In the genomic region with DNA sequence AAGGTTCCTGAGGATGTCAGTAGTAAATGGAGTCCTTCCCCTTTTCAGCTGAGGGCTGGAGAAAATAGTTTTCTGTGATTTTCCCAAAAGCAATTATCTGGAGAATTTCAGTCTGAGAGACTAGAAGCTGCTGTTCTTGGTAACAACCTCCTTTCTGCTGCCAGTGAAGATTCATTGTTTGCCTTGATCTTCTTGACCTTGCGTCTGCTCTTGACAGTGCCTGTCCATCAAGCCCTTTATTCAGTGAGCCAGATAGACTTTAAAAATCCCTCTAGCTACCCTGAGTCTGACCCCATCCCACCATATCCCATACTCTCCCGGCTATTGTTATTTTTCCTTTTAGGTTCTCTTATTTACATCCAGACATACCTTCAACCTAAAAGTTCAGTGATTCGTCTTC, we compare ENCODE assay signal across 20 cellular contexts.
DNase-seq lines count a peak whose midpoint lies in the region; ATAC-seq, FAIRE-seq and TF ChIP-seq lines count a peak whose summit lies in the region.
"Had no signal": no experiment of that assay in that cellular context is flagged by ENCODE, and none has a peak within 500 bp of the region (broad histone marks: within the 10 kb centered on the region; RNA-seq: fewer than 3 reads in every experiment).

No MANE protein-coding gene starts in this region.

- no peaks in the 10 kb centered on the region for H3K79me2 ChIP-seq in K562 (ENCODE audit: control insufficient read depth, insufficient read depth, low read length)

- no peaks in the 10 kb centered on the region; the same call in 1 of the 2 replicates for H3K36me3 ChIP-seq in Caco-2 (ENCODE audit: control insufficient read depth, insufficient read depth, low read length)
- peaks cover 3% of the 10 kb centered on the region; the same call in 1 of the 3 replicates for H3K36me3 ChIP-seq in K562 (ENCODE audit: control insufficient read depth, insufficient read depth, low read length)
- H3K36me3 ChIP-seq: BE2C had no signal

- H3K4me3 Mint-ChIP-seq in Caco-2 (ENCODE audit: unreplicated experiment): no peak overlapping the region
- H3K4me3 Mint-ChIP-seq in osteocyte (ENCODE audit: unreplicated experiment): no peak overlapping the region

- TF ChIP-seq RAD21 in K562 (CRISPR knock-in tag; conservative IDR thresholded peaks at IDR 0.05 in 1 of 2, IDR thresholded peaks at IDR 0.05 in 1 of 2): no peak

- H3K9ac ChIP-seq in K562 (ENCODE audit: insufficient read depth in 1 of 2, low read depth in 2 of 2, low read length in 2 of 2): no peak overlapping the region
- H3K9ac ChIP-seq: GM23248 had no signal

- H3K4me1 ChIP-seq in Caco-2 (peaks cover 41% of the 10 kb centered on the region), K562 (replicated peaks in 1 of 2; ENCODE audit: control insufficient read depth in 2 of 2, insufficient read depth in 2 of 2, low read length in 2 of 2) (peaks cover 0 to 12% of the 10 kb centered on the region in 2 experiments; a peak in 4 of 5 replicates)
- H3K4me1 ChIP-seq: BE2C had no signal

- H3K36me3 Mint-ChIP-seq in Caco-2 (ENCODE audit: insufficient read depth, unreplicated experiment): peaks cover 17% of the 10 kb centered on the region
- peaks cover 51% of the 10 kb centered on the region for H3K36me3 Mint-ChIP-seq in osteocyte (ENCODE audit: unreplicated experiment)

- no peak for ATAC-seq in K562
- no peak for ATAC-seq in activated CD4-positive, CD25-positive, alpha-beta regulatory T cell treated with anti-CD3 and anti-CD28 coated beads, Interleukin-2, amount 50 U/mL, for 24 hours
- ATAC-seq in SK-N-SH treated with all-trans-retinoic acid at 6 μM for 48 hours: no peak
- ATAC-seq: GM12878, HepG2 had no signal

- H3K4me1 Mint-ChIP-seq in Caco-2 (ENCODE audit: low read depth, unreplicated experiment) (peaks cover 48% of the 10 kb centered on the region), osteocyte (ENCODE audit: unreplicated experiment) (peaks cover 74% of the 10 kb centered on the region)

- CTCF ChIA-PET in Caco-2 (lab: Charles Lee): interaction anchor here (0.6 kb wide), 1 partner anchor 317 kb away, joined by 3 read pairs; no protein-coding TSS in a partner anchor
- CTCF ChIA-PET in K562 (lab: Yijun Ruan, JAX; ENCODE audit: low intra/inter-chr PET ratio): no interaction called here

- intact Hi-C loops in Caco-2 (cut with micrococcal nuclease; ENCODE audit: unreplicated experiment) (no loop called here), K562 (cut with micrococcal nuclease) (no loop called here)

- 70% methylated on average over 3 of the region's 3 CpGs for WGBS in K562 (ENCODE audit: insufficient coverage, low coverage, missing lambda C conversion rate)

- no peaks in the 10 kb centered on the region for H3K27me3 Mint-ChIP-seq in Caco-2 (ENCODE audit: insufficient read depth, unreplicated experiment)
- no peaks in the 10 kb centered on the region for H3K27me3 Mint-ChIP-seq in osteocyte (ENCODE audit: unreplicated experiment)
- H3K27me3 Mint-ChIP-seq: CD4-positive, alpha-beta memory T cell had no signal

- H3K4me2 ChIP-seq in K562 (ENCODE audit: insufficient read depth, low read length): no peak overlapping the region
- H3K4me2 ChIP-seq: PC-9 had no signal

- FAIRE-seq in K562 (lab: Jason Lieb, UNC) (peak; percentile 60), HTR-8/SVneo (lab: Jason Lieb, UNC) (no peak)
- FAIRE-seq: GM12878, HepG2 had no signal

- H4K20me1 ChIP-seq in K562 (replicated peaks; ENCODE audit: control insufficient read depth, insufficient read depth, low read length): no peaks in the 10 kb centered on the region

- H3K9me1 ChIP-seq in K562 (ENCODE audit: control insufficient read depth, insufficient read depth, low read length): no peaks in the 10 kb centered on the region

- in situ Hi-C loops in K562 (cut with MboI): no loop called here

- no peak for TF ChIP-seq EP300 in K562 (IDR thresholded peaks at IDR 0.05; ENCODE audit: low read length)

- TF ChIP-seq POLR2A in K562 (conservative IDR thresholded peaks at IDR 0.05): no peak

- no peaks in the 10 kb centered on the region for H3K9me3 ChIP-seq in Caco-2
- H3K9me3 ChIP-seq in K562 (replicated peaks; ENCODE audit: control insufficient read depth, insufficient read depth, low read depth, low read length): 0 out of 2 replicates have a peak, but pooled peaks cover 2% of the 10 kb centered on the region
- H3K9me3 ChIP-seq: BE2C had no signal

- TF ChIP-seq CTCF in Caco-2 (IDR thresholded peaks at IDR 0.05; ENCODE audit: insufficient read depth in 1 of 2, low read depth in 1 of 2, low read length in 1 of 2, severe bottlenecking in 1 of 2, unreplicated experiment in 1 of 2) (no peak), K562 (IDR thresholded peaks at IDR 0.05 in 2 of 3, conservative IDR thresholded peaks at IDR 0.05 in 1 of 3; ENCODE audit: insufficient read depth in 2 of 3, low read depth in 1 of 3, low read length in 3 of 3) (no peak), osteocyte (IDR thresholded peaks at IDR 0.05) (no peak)

- H3K9me3 Mint-ChIP-seq in Caco-2 (ENCODE audit: unreplicated experiment) (no peaks in the 10 kb centered on the region), osteocyte (ENCODE audit: unreplicated experiment) (no peaks in the 10 kb centered on the region)
- H3K9me3 Mint-ChIP-seq: CD4-positive, alpha-beta memory T cell had no signal

- BruUV-seq in Caco-2 (replicated peaks; lab: Mats Ljungman, UMichigan): no TSS peak
- no TSS peak for BruUV-seq in K562 (replicated peaks; lab: Mats Ljungman, UMichigan)

- DNase-seq in Caco-2 (no peak), NCI-H2227 (lab: John Stamatoyannopoulos, UW; ENCODE audit: unreplicated experiment) (peak; percentile 79), K562 (ENCODE audit: extremely low read depth in 1 of 4, low spot score in 3 of 4) (no peak), osteocyte (ENCODE audit: extremely low spot score, unreplicated experiment) (no peak), HTR-8/SVneo (ENCODE audit: insufficient read length, low spot score) (no peak)
- DNase-seq in effector CD4-positive, alpha-beta T cell: no peak
- DNase-seq: BE2C; CD4-positive, alpha-beta memory T cell; DMS53; EL; GM23248; KG1; MV-4-11; NCI-H187 treated with DMSO at 0.1 percent for 48 hours; NCI-H526; PC-9 had no signal

- H3K27ac Mint-ChIP-seq in Caco-2 (ENCODE audit: unreplicated experiment) (peak overlapping the region; percentile 42), osteocyte (ENCODE audit: unreplicated experiment) (peak overlapping the region; percentile 79)

- H3K27me3 ChIP-seq in Caco-2 (replicated peaks; ENCODE audit: control insufficient read depth, insufficient read depth, low read length) (no peaks in the 10 kb centered on the region), K562 (ENCODE audit: control insufficient read depth in 2 of 2, insufficient read depth in 2 of 2, low read length in 2 of 2) (no peaks in the 10 kb centered on the region)

- H3K4me3 ChIP-seq in Caco-2 (ENCODE audit: low read depth, low read length) (no peak overlapping the region), K562 (no peak overlapping the region)
- H3K4me3 ChIP-seq: GM12878, GM23248, PC-9 had no signal

- H3K27ac ChIP-seq in K562 (ENCODE audit: extremely low read depth, low read depth, low read length): no peak overlapping the region
- H3K27ac ChIP-seq: GM23248, PC-9 had no signal

- POLR2A ChIA-PET in Caco-2 (lab: Charles Lee) (no interaction called here), K562 (lab: Yijun Ruan, JAX) (interaction anchor here (0.6 kb wide), 1 partner anchor 189 kb away, joined by 3 read pairs; no protein-coding TSS in a partner anchor)

- no peak overlapping the region for H2AFZ ChIP-seq in K562 (ENCODE audit: low read depth, low read length)
- H2AFZ ChIP-seq: GM23248, PC-9 had no signal

TF ChIP-seq in K562, 482 proteins besides CTCF, POLR2A, EP300 and RAD21 (continues in another document):
- TF ChIP-seq KLF1 (tag; IDR thresholded peaks at IDR 0.05): no peak
- no peak for TF ChIP-seq HMGN3 (IDR thresholded peaks at IDR 0.05; ENCODE audit: borderline replicate concordance, extremely low read depth, insufficient read length, low read depth, low read length)
- TF ChIP-seq MYNN (IDR thresholded peaks at IDR 0.05): no peak
- TF ChIP-seq MYNN (CRISPR knock-in tag; IDR thresholded peaks at IDR 0.05): no peak
- TF ChIP-seq PKNOX1 (IDR thresholded peaks at IDR 0.05): peak; percentile 65; the same call in 1 of the 2 replicates
- no peak for TF ChIP-seq ATF7 (IDR thresholded peaks at IDR 0.05)
- TF ChIP-seq NR4A1 (CRISPR knock-in tag; IDR thresholded peaks at IDR 0.05): no peak
- TF ChIP-seq NR4A1 (tag; IDR thresholded peaks at IDR 0.05): no peak
- no peak for TF ChIP-seq POLR2AphosphoS2 (IDR thresholded peaks at IDR 0.05; ENCODE audit: low read length)
- TF ChIP-seq ZKSCAN3 (CRISPR knock-in tag; IDR thresholded peaks at IDR 0.05): no peak

TF ChIP-seq in SK-N-SH treated with all-trans-retinoic acid at 6 μM for 48 hours, 23 proteins besides CTCF, POLR2A, EP300 and RAD21:
- TF ChIP-seq ESRRG (CRISPR knock-in tag; IDR thresholded peaks at IDR 0.05) (no peak), PPARA (CRISPR knock-in tag; IDR thresholded peaks at IDR 0.05; ENCODE audit: borderline replicate concordance) (no peak), TCF4 (CRISPR knock-in tag; IDR thresholded peaks at IDR 0.05; ENCODE audit: borderline replicate concordance) (no peak), ZFP30 (CRISPR knock-in tag; IDR thresholded peaks at IDR 0.05) (no peak), TOX (CRISPR knock-in tag; IDR thresholded peaks at IDR 0.05; ENCODE audit: borderline replicate concordance) (no peak), ZNF8 (CRISPR knock-in tag; IDR thresholded peaks at IDR 0.05) (no peak), SNAI2 (CRISPR knock-in tag; IDR thresholded peaks at IDR 0.05) (no peak), CSDC2 (CRISPR knock-in tag; IDR thresholded peaks at IDR 0.05) (no peak), ZNF70 (CRISPR knock-in tag; IDR thresholded peaks at IDR 0.05) (no peak)
- TF ChIP-seq, protein P1, sequence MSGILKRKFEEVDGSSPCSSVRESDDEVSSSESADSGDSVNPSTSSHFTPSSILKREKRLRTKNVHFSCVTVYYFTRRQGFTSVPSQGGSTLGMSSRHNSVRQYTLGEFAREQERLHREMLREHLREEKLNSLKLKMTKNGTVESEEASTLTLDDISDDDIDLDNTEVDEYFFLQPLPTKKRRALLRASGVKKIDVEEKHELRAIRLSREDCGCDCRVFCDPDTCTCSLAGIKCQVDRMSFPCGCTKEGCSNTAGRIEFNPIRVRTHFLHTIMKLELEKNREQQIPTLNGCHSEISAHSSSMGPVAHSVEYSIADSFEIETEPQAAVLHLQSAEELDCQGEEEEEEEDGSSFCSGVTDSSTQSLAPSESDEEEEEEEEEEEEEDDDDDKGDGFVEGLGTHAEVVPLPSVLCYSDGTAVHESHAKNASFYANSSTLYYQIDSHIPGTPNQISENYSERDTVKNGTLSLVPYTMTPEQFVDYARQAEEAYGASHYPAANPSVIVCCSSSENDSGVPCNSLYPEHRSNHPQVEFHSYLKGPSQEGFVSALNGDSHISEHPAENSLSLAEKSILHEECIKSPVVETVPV (CRISPR knock-in tag; IDR thresholded peaks at IDR 0.05): no peak
